24 cellular contexts compared by ENCODE assay signal in the genomic region with DNA sequence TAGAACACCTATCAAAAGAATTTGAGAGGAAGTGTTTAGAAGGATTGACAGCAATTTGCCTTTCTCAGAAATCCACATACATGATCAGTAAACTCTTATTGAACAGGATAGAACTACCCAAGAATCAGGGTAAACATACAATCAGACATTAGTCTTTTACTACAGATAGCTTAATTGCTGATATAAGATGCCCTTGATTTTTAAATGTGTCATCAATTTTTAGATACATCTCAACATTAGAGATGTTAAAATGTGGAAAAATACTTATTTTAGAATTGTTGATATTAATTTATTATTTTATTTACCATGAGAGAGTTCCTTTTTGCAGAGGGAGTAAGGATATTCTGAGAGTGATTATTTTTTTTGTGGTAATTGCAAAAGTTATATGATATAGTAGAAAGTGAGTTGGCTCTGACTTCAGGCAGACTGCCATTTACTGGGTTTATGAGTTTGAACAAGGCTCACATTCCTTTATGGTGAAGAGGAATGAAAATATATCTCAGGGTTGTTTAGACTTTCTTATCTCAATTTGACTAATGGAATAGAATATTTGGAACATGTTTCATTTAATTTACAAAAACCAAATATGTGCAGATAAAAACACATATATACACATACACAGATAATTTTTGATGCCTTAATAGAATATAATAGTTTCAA.
A peak's percentile ranks its signal among the peaks of the same experiment; 100 is the strongest.
DNase-seq lines count a peak whose midpoint lies in the region; TF ChIP-seq lines count a peak whose summit lies in the region.
"Had no signal": no experiment of that assay in that cellular context is flagged by ENCODE, and none has a peak within 500 bp of the region (broad histone marks: within the 10 kb centered on the region; RNA-seq: fewer than 3 reads in every experiment).

No MANE protein-coding gene starts in this region.

- TF ChIP-seq CTCF in AG10803 (conservative IDR thresholded peaks at IDR 0.05; ENCODE audit: low read length) = no peak
- TF ChIP-seq CTCF in LNCaP clone FGC (IDR thresholded peaks at IDR 0.05; ENCODE audit: control insufficient read depth, extremely low read depth, insufficient read depth) = no peak
- no peak for TF ChIP-seq CTCF in cardiac fibroblast (IDR thresholded peaks at IDR 0.05; ENCODE audit: low read depth, low read length)

- DNase-seq in AG10803 (ENCODE audit: low read depth) = peak; percentile 3
- DNase-seq in LNCaP clone FGC (ENCODE audit: low read depth) = peak; percentile 18
- peak; percentile 38 for DNase-seq in cardiac fibroblast (ENCODE audit: low read depth in 2 of 2)
- peak; percentile 34 for DNase-seq in non-pigmented ciliary epithelial cell (ENCODE audit: low read depth)
- DNase-seq in KG1 (lab: John Stamatoyannopoulos, UW) = no peak
- DNase-seq in NCI-H524 (lab: John Stamatoyannopoulos, UW) = no peak
- no peak for DNase-seq in stimulated activated CD4-positive, alpha-beta T cell treated with anti-CD3 and anti-CD28 coated beads, Interleukin-12 subunit alpha, Interleukin-12 subunit beta, amount 100 ng/mL, for 4 hours
- DNase-seq: activated CD4-positive, alpha-beta memory T cell treated with anti-CD3 and anti-CD28 coated beads, Interleukin-2, amount 10 ng/mL, durations not matched to agents 7 days and 5 days; activated CD4-positive, CD25-positive, alpha-beta regulatory T cell treated with anti-CD3 and anti-CD28 coated beads, Interleukin-2, amount 50 U/mL, for 72 hours; activated naive CD8-positive, alpha-beta T cell treated with anti-CD3 and anti-CD28 coated beads for 36 hours; CD4-positive, alpha-beta T cell; cortex of kidney; esophagus squamous epithelium; HCEC 1CT; head of caudate nucleus; NCI-H1436 treated with DMSO at 0.1 percent for 48 hours; NCI-H510A treated with DMSO at 0.1 percent for 48 hours; NK-92 treated with Interleukin-12 subunit alpha and Interleukin-12 subunit beta, amount 100 ng/mL, for 24 hours; Peyer's patch; sigmoid colon; substantia nigra; T-helper 1 cell had no signal

- H3K4me3 ChIP-seq in AG10803 (ENCODE audit: low read length) = no peak overlapping the region
- H3K4me3 ChIP-seq in LNCaP clone FGC (ENCODE audit: low read depth, low read length) = no peak overlapping the region
- H3K4me3 ChIP-seq in cardiac fibroblast (replicated peaks in 1 of 2; ENCODE audit: low read depth in 2 of 2, low read length in 2 of 2) = no peak overlapping the region
- H3K4me3 ChIP-seq: esophagus squamous epithelium, lung, neural progenitor cell, Peyer's patch, sigmoid colon had no signal

Comparison
In these comparisons a context has a peak if more than half of its experiments do, and no peak if none do; other contexts are left out.
1. DNase-seq: peak in AG10803 (single experiment), LNCaP clone FGC (single experiment), cardiac fibroblast (2 of 2) and non-pigmented ciliary epithelial cell (single experiment); none in KG1 (single experiment), NCI-H524 (0 of 2) and stimulated activated CD4-positive, alpha-beta T cell treated with anti-CD3 and anti-CD28 coated beads, Interleukin-12 subunit alpha, Interleukin-12 subunit beta, amount 100 ng/mL, for 4 hours (single experiment).